24 cellular contexts compared by ENCODE assay signal in genomic region chr21:36424592-36424991, GRCh38. TPM values are rescaled to one million over a fixed set of nuclear protein-coding genes. Genes with fewer than 3 reads are reported as not detected.
"Had no signal": no experiment of that assay in that cellular context is flagged by ENCODE, and none has a peak within 500 bp of the region (broad histone marks: within the 10 kb centered on the region; RNA-seq: fewer than 3 reads in every experiment).

No MANE protein-coding gene starts in this region.

- H3K4me1 ChIP-seq: breast epithelium, Peyer's patch had no signal

- H3K9me3 ChIP-seq: adrenal gland, breast epithelium, Peyer's patch had no signal

- DNase-seq: activated B cell treated with CpG ODN at 0.5 μM for 24 hours; activated CD4-positive, alpha-beta T cell treated with anti-CD3 and anti-CD28 coated beads, Interleukin-2, amount 50 U/mL, for 4 hours; activated CD8-positive, alpha-beta memory T cell treated with anti-CD3 and anti-CD28 coated beads, Interleukin-2, amount 50 U/mL, for 48 hours; activated CD8-positive, alpha-beta T cell treated with anti-CD3 and anti-CD28 coated beads, Interleukin-2, amount 10 ng/mL, durations not matched to agents 7 days and 5 days; activated naive CD4-positive, alpha-beta T cell treated with anti-CD3 and anti-CD28 coated beads, Interleukin-2, amount 50 U/mL, for 16 hours; activated naive CD8-positive, alpha-beta T cell treated with anti-CD3 and anti-CD28 coated beads, Interleukin-2, amount 10 ng/mL, durations not matched to agents 7 days and 5 days; activated T-cell treated with anti-CD3 and anti-CD28 coated beads, Interleukin-2, amount 50 U/mL, for 1 hour; adrenal gland; anterior cingulate cortex; caudate nucleus; NCI-H1105; NCI-H1436; NCI-H1694 treated with DMSO at 0.1 percent for 48 hours; NCI-H2081; NCI-H510A treated with DMSO at 0.1 percent for 48 hours; NCI-H69; NK-92 treated with Interleukin-12 subunit alpha and Interleukin-12 subunit beta, amount 100 ng/mL, for 24 hours; Peyer's patch; SHP77; T-helper 17 cell; T-helper 9 cell had no signal

- H3K9ac ChIP-seq: KMS-11 had no signal

- H3K27ac ChIP-seq: adrenal gland, breast epithelium, KMS-11, Peyer's patch had no signal

- H3K36me3 ChIP-seq: adrenal gland, breast epithelium, Peyer's patch had no signal

- H3K27me3 ChIP-seq: adrenal gland, breast epithelium, Peyer's patch had no signal

- H3K4me2 ChIP-seq: KMS-11 had no signal

- H3K4me3 ChIP-seq: adrenal gland, breast epithelium, Peyer's patch had no signal

RNA-seq across cellular contexts. Expression of gene CLDN14, which starts 55.3 kb away (rescaled TPM):
- total RNA-seq: activated CD8-positive, alpha-beta T cell treated with anti-CD3 and anti-CD28 coated beads, Interleukin-2, amount 10 ng/mL, durations not matched to agents 7 days and 5 days; activated naive CD8-positive, alpha-beta T cell treated with anti-CD3 and anti-CD28 coated beads, Interleukin-2, amount 10 ng/mL, durations not matched to agents 7 days and 5 days; adrenal gland; breast epithelium; MCF 10A; Peyer's patch; T-helper 17 cell had no signal
- polyA plus RNA-seq: adrenal gland had no signal
